ENCODE assay signal across 8 cellular contexts in genomic region chr10:8444630-8445029, GRCh38.
DNase-seq lines count a peak whose midpoint lies in the region; ATAC-seq and TF ChIP-seq lines count a peak whose summit lies in the region.
"Had no signal": no experiment of that assay in that cellular context is flagged by ENCODE, and none has a peak within 500 bp of the region (broad histone marks: within the 10 kb centered on the region; RNA-seq: fewer than 3 reads in every experiment).

No MANE protein-coding gene starts in this region.

- H3K27ac Mint-ChIP-seq in T-cell (no peak overlapping the region), endodermal cell (no peak overlapping the region)

- H3K4me3 Mint-ChIP-seq in T-cell (no peak overlapping the region), endodermal cell (no peak overlapping the region)

- no peaks in the 10 kb centered on the region for H3K36me3 Mint-ChIP-seq in T-cell
- no peaks in the 10 kb centered on the region for H3K36me3 Mint-ChIP-seq in endodermal cell (ENCODE audit: low read depth)

- TF ChIP-seq CTCF in endodermal cell (conservative IDR thresholded peaks at IDR 0.05), result peak; percentile 63

- no peaks in the 10 kb centered on the region for H3K4me1 ChIP-seq in endodermal cell (ENCODE audit: control insufficient read depth, insufficient read depth, low read length)

- no peaks in the 10 kb centered on the region for H3K9me3 ChIP-seq in endodermal cell (ENCODE audit: control insufficient read depth, low read length)

- H3K9me3 Mint-ChIP-seq in T-cell (no peaks in the 10 kb centered on the region), endodermal cell (no peaks in the 10 kb centered on the region)

- H3K4me1 Mint-ChIP-seq in T-cell, result peaks cover 10 to 16% (median 11%) of the 10 kb centered on the region in 3 donors
- H3K4me1 Mint-ChIP-seq in endodermal cell, result peaks cover 17% of the 10 kb centered on the region

- DNase-seq in T-cell (peak; percentile 11 to 61 (median 42)), endodermal cell (peak; percentile 79), DMS53 treated with DMSO at 0.1 percent for 48 hours (lab: John Stamatoyannopoulos, UW; ENCODE audit: unreplicated experiment) (no peak), NCI-H146 (lab: John Stamatoyannopoulos, UW) (no peak), NCI-H1105 (lab: John Stamatoyannopoulos, UW) (no peak)
- DNase-seq in stimulated activated CD8-positive, alpha-beta memory T cell treated with anti-CD3 and anti-CD28 coated beads, Interleukin-15, amount 100 ng/mL, for 4 hours (ENCODE audit: low read depth in 2 of 2), result peak; percentile 6 to 13
- DNase-seq: activated CD4-positive, CD25-positive, alpha-beta regulatory T cell treated with anti-CD3 and anti-CD28 coated beads, Interleukin-2, amount 50 U/mL, for 72 hours had no signal

- peak; percentile 79 for ATAC-seq in GM18505 (IDR thresholded peaks at IDR 0.05; ENCODE audit: unreplicated experiment)
- ATAC-seq in T-cell (replicated peaks in 1 of 4), result peak; percentile 86 to 100 (median 99)

- no peak overlapping the region for H3K9ac ChIP-seq in endodermal cell (ENCODE audit: extremely low read depth, low read length, poor library complexity, severe bottlenecking)

- no peak for TF ChIP-seq POLR2A in GM18505 (IDR thresholded peaks at IDR 0.05; ENCODE audit: borderline replicate concordance, extremely low read depth, insufficient read depth, insufficient read length)

- no peaks in the 10 kb centered on the region for H3K36me3 ChIP-seq in endodermal cell (ENCODE audit: control insufficient read depth, insufficient read depth, low read length)

- H3K27ac ChIP-seq in endodermal cell (ENCODE audit: low read depth, low read length), result no peak overlapping the region

- peaks cover 27% of the 10 kb centered on the region for H3K27me3 ChIP-seq in endodermal cell (ENCODE audit: control insufficient read depth, insufficient read depth, low read length, poor library complexity, severe bottlenecking)

- POLR2A ChIA-PET in T-cell (lab: Charles Lee), result no interaction called here

- CTCF ChIA-PET in T-cell (lab: Charles Lee), result interaction anchor here in 1 of 2 donors (0.6 to 0.9 kb wide), 2 partner anchors 113 to 386 kb away, joined by 3 to 4 read pairs; no protein-coding TSS in a partner anchor

- 26 to 45% methylated on average over 5 to 7 of the region's 7 CpGs for WGBS in endodermal cell (ENCODE audit: insufficient coverage in 1 of 2, insufficient read length in 1 of 2), 2 experiments

- no peak overlapping the region for H3K4me3 ChIP-seq in endodermal cell (ENCODE audit: low read length)

- H3K27me3 Mint-ChIP-seq in T-cell (no peaks in the 10 kb centered on the region), endodermal cell (ENCODE audit: insufficient read depth) (peaks cover 39% of the 10 kb centered on the region)

Comparison
In these comparisons a context has a peak if more than half of its experiments do, and no peak if none do; other contexts are left out.
1. DNase-seq: peak in T-cell (34 of 34), endodermal cell (single experiment) and stimulated activated CD8-positive, alpha-beta memory T cell treated with anti-CD3 and anti-CD28 coated beads, Interleukin-15, amount 100 ng/mL, for 4 hours (2 of 2); none in DMS53 treated with DMSO at 0.1 percent for 48 hours (single experiment), NCI-H146 (single experiment) and NCI-H1105 (single experiment).